In the genomic region with DNA sequence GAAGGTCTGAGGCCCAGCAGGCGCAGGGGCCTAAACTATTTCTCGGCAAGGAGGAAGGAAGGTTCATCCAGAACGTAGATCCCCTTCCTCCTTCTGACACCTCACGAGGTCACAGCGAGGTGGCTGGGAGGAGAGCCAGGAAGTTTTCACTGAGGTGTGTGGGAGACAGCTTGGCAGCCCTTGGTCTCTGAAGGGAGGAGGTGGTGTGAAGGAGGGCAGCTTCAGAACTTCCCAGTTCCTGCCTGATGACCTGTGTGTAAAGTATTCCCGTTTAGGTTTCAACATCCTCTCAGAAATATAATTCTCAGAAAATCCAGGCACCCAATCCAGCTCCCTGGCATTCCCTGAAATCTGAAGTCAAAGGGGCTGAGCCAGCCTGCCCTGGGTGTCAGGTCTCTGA, we compare ENCODE assay signal across 10 cellular contexts. TPM values are rescaled to one million over a fixed set of nuclear protein-coding genes. Genes with fewer than 3 reads are reported as not detected.
"Had no signal": no experiment of that assay in that cellular context is flagged by ENCODE, and none has a peak within 500 bp of the region (broad histone marks: within the 10 kb centered on the region; RNA-seq: fewer than 3 reads in every experiment).

No MANE protein-coding gene starts in this region.

RNA-seq across cellular contexts. Expression of a gene that starts 22.9 kb away (rescaled TPM):
- total RNA-seq: activated T-cell treated with anti-CD3 and anti-CD28 coated beads, Interleukin-2, amount 50 U/mL, for 72 hours; body of pancreas; cardiac septum; esophagus mucosa; subcutaneous adipose tissue; thoracic aorta had no signal
- polyA plus RNA-seq: keratinocyte, lung, neural cell, ovary had no signal
